ENCODE assay signal across 1 cellular context in the genomic region with DNA sequence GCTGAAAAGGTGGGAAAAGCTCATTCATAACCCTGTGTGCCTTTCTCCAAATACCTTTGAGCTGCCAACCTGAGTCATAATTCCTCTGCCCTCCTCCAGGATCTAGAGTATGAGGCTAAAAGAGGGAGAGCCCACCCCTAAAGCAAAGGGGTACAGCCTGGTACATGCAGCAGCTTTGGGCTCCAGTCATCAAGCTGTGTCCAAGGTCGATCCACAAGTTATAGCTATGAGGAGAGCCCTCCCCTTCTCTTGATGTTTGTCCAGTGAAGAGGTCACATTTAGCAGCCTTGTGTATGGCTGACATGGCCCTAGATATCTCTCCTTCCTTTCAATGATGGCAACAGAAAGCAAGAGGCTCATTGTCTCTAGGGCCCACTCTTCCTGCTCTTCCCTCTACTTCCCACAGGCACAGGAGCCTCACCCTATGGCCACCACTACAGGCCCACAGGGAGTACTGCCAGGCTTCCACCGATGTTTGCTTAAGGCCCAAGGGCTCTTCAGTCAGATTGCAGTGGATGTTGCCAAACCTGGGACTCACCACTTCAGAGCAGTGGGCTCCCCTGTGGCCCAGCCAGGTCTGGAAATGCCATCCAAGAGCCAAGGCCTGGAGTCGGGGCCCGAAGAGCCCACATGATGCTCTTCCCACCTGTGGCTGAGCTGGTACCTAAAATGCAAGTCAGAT.
TF ChIP-seq lines count a peak whose summit lies in the region.

No MANE protein-coding gene starts in this region.

TF ChIP-seq in HepG2, 621 proteins besides CTCF, POLR2A, EP300 and RAD21 (continued from another document):
- TF ChIP-seq, protein P1, sequence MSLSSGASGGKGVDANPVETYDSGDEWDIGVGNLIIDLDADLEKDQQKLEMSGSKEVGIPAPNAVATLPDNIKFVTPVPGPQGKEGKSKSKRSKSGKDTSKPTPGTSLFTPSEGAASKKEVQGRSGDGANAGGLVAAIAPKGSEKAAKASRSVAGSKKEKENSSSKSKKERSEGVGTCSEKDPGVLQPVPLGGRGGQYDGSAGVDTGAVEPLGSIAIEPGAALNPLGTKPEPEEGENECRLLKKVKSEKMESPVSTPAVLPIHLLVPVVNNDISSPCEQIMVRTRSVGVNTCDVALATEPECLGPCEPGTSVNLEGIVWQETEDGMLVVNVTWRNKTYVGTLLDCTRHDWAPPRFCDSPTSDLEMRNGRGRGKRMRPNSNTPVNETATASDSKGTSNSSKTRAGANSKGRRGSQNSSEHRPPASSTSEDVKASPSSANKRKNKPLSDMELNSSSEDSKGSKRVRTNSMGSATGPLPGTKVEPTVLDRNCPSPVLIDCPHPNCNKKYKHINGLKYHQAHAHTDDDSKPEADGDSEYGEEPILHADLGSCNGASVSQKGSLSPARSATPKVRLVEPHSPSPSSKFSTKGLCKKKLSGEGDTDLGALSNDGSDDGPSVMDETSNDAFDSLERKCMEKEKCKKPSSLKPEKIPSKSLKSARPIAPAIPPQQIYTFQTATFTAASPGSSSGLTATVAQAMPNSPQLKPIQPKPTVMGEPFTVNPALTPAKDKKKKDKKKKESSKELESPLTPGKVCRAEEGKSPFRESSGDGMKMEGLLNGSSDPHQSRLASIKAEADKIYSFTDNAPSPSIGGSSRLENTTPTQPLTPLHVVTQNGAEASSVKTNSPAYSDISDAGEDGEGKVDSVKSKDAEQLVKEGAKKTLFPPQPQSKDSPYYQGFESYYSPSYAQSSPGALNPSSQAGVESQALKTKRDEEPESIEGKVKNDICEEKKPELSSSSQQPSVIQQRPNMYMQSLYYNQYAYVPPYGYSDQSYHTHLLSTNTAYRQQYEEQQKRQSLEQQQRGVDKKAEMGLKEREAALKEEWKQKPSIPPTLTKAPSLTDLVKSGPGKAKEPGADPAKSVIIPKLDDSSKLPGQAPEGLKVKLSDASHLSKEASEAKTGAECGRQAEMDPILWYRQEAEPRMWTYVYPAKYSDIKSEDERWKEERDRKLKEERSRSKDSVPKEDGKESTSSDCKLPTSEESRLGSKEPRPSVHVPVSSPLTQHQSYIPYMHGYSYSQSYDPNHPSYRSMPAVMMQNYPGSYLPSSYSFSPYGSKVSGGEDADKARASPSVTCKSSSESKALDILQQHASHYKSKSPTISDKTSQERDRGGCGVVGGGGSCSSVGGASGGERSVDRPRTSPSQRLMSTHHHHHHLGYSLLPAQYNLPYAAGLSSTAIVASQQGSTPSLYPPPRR (CRISPR knock-in tag; IDR thresholded peaks at IDR 0.05; ENCODE audit: borderline replicate concordance), result no peak
- no peak for TF ChIP-seq ZNF230 (CRISPR knock-in tag; IDR thresholded peaks at IDR 0.05)
- TF ChIP-seq ZNF792 (CRISPR knock-in tag; IDR thresholded peaks at IDR 0.05), result no peak
- no peak for TF ChIP-seq MIER3 (CRISPR knock-in tag; IDR thresholded peaks at IDR 0.05; ENCODE audit: borderline replicate concordance)
- TF ChIP-seq, protein P2, sequence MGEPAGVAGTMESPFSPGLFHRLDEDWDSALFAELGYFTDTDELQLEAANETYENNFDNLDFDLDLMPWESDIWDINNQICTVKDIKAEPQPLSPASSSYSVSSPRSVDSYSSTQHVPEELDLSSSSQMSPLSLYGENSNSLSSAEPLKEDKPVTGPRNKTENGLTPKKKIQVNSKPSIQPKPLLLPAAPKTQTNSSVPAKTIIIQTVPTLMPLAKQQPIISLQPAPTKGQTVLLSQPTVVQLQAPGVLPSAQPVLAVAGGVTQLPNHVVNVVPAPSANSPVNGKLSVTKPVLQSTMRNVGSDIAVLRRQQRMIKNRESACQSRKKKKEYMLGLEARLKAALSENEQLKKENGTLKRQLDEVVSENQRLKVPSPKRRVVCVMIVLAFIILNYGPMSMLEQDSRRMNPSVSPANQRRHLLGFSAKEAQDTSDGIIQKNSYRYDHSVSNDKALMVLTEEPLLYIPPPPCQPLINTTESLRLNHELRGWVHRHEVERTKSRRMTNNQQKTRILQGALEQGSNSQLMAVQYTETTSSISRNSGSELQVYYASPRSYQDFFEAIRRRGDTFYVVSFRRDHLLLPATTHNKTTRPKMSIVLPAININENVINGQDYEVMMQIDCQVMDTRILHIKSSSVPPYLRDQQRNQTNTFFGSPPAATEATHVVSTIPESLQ (CRISPR knock-in tag; conservative IDR thresholded peaks at IDR 0.05), result no peak
- TF ChIP-seq ZNF235 (CRISPR knock-in tag; IDR thresholded peaks at IDR 0.05; ENCODE audit: borderline replicate concordance), result no peak
- no peak for TF ChIP-seq POLR2AphosphoS2 (IDR thresholded peaks at IDR 0.05; ENCODE audit: low read depth, low read length)
- TF ChIP-seq CAMTA2 (CRISPR knock-in tag; IDR thresholded peaks at IDR 0.05; ENCODE audit: borderline replicate concordance), result no peak
- no peak for TF ChIP-seq SIX1 (CRISPR knock-in tag; IDR thresholded peaks at IDR 0.05; ENCODE audit: borderline replicate concordance)
- TF ChIP-seq PCBP1 (IDR thresholded peaks at IDR 0.05; ENCODE audit: borderline replicate concordance, low read depth, low read length), result no peak
- no peak for TF ChIP-seq NFE2 (CRISPR knock-in tag; IDR thresholded peaks at IDR 0.05)
